Comparison of ENCODE assay signal across 6 cellular contexts in genomic region chr14:97349946-97350345, GRCh38.
"Had no signal": no experiment of that assay in that cellular context is flagged by ENCODE, and none has a peak within 500 bp of the region (broad histone marks: within the 10 kb centered on the region; RNA-seq: fewer than 3 reads in every experiment).

No MANE protein-coding gene starts in this region.

- DNase-seq: H9, HCEC 1CT, HFFc6, KBM-7 had no signal

- H3K4me1 Mint-ChIP-seq: GM23338, H9, IgD-negative memory B cell had no signal

- ATAC-seq: GM23338 had no signal

- H3K4me3 Mint-ChIP-seq: GM23338, H9, HFFc6, IgD-negative memory B cell had no signal

- H3K36me3 Mint-ChIP-seq: IgD-negative memory B cell had no signal

- H3K27me3 Mint-ChIP-seq: IgD-negative memory B cell had no signal

- H3K4me3 ChIP-seq: GM23338 had no signal

- H3K27ac Mint-ChIP-seq: GM23338, H9, HFFc6, IgD-negative memory B cell had no signal
